ENCODE assay signal across 7 cellular contexts in genomic region chr14:36321004-36321381, GRCh38. TPM values are rescaled to one million over a fixed set of nuclear protein-coding genes. Genes with fewer than 3 reads are reported as not detected.
DNase-seq lines count a peak whose midpoint lies in the region; ATAC-seq and TF ChIP-seq lines count a peak whose summit lies in the region.
"Not testable (repeated sequence)": the region's sequence is repeated elsewhere in the genome, so short reads cannot be mapped to it uniquely, and the experiment has no call there.

No MANE protein-coding gene starts in this region.

- not testable (repeated sequence) for H4K20me1 ChIP-seq in Karpas-422 (ENCODE audit: insufficient read depth, low read depth, low read length)

- peak overlapping the region; percentile 89 for H3K4me3 ChIP-seq in GM12864 (ENCODE audit: low read depth, low read length)
- H3K4me3 ChIP-seq in Karpas-422 (ENCODE audit: low read length) = peak overlapping the region; percentile 89
- H3K4me3 ChIP-seq in gastroesophageal sphincter = peak overlapping the region; percentile 53 to 81
- H3K4me3 ChIP-seq in mononuclear cell (ENCODE audit: low read length) = peak overlapping the region; percentile 86
- H3K4me3 ChIP-seq in gastrocnemius medialis = peak overlapping the region; percentile 78 to 97 (median 80)

- intact Hi-C loops in MCF 10A (cut with micrococcal nuclease) = not testable (repeated sequence)
- intact Hi-C loops in gastrocnemius medialis (cut with DNase I; ENCODE audit: low total_unique reads) = loop anchor here (5.0 kb wide), 1 partner anchor 201 kb away; the partner anchor contains the start of gene NKX2-1

- not testable (repeated sequence) for H3K9me2 ChIP-seq in Karpas-422 (replicated peaks; ENCODE audit: insufficient read depth, low read length)

- POLR2A ChIA-PET in MCF 10A (lab: Yijun Ruan, JAX) = interaction anchor here (0.7 to 1.6 kb wide), 19 partner anchors 8 to 495 kb away, joined by 3 to 9 read pairs (median 4); partner anchors contain the start of gene BRMS1L

- ATAC-seq in gastroesophageal sphincter = not testable (repeated sequence)
- ATAC-seq in gastrocnemius medialis = peak in 1 of 2 donors; percentile 22

- in situ Hi-C loops in gastrocnemius medialis (cut with MboI; ENCODE audit: low sequenced_read_pairs in 4 of 4) = not testable (repeated sequence)

- 53 to 73% methylated on average over 7 of the region's 7 CpGs for WGBS in gastroesophageal sphincter (ENCODE audit: low coverage in 1 of 2), 2 donors

- peaks cover 13% of the 10 kb centered on the region for H3K27me3 Mint-ChIP-seq in MCF 10A (ENCODE audit: insufficient read depth, unreplicated experiment)

- H3K4me2 ChIP-seq in Karpas-422 (ENCODE audit: low read depth, low read length, poor library complexity, severe bottlenecking) = peak overlapping the region; percentile 79

- H3K27me3 ChIP-seq in Karpas-422 (ENCODE audit: low read length); gastrocnemius medialis: not testable (repeated sequence)
- H3K27me3 ChIP-seq in gastroesophageal sphincter (peaks cover 10% of the 10 kb centered on the region), mononuclear cell (ENCODE audit: insufficient read depth, low read length) (peaks cover 12% of the 10 kb centered on the region)

- not testable (repeated sequence) for H3K27ac ChIP-seq in Karpas-422 (ENCODE audit: low read length)
- H3K27ac ChIP-seq in gastroesophageal sphincter (peak overlapping the region in 1 of 4 donors; percentile 87), gastrocnemius medialis (peak overlapping the region in 3 of 4 donors; percentile 68 to 81 (median 77))

- H3K36me3 Mint-ChIP-seq in MCF 10A (ENCODE audit: insufficient read depth, unreplicated experiment) = not testable (repeated sequence)

- H3K79me2 ChIP-seq in Karpas-422 (ENCODE audit: low read length) = peaks cover 45% of the 10 kb centered on the region

- H2AFZ ChIP-seq in Karpas-422 (ENCODE audit: low read length) = peak overlapping the region; percentile 68

- not testable (repeated sequence) for H3K36me3 ChIP-seq in Karpas-422 (ENCODE audit: insufficient read depth, low read length); gastroesophageal sphincter; gastrocnemius medialis

- not testable (repeated sequence) for TF ChIP-seq CTCF in GM12864 (IDR thresholded peaks at IDR 0.05; ENCODE audit: low read depth, low read length, missing control alignments); MCF 10A (IDR thresholded peaks at IDR 0.05; ENCODE audit: unreplicated experiment); gastroesophageal sphincter (IDR thresholded peaks at IDR 0.05); gastrocnemius medialis (IDR thresholded peaks at IDR 0.05 in 4 of 5, conservative IDR thresholded peaks at IDR 0.05 in 1 of 5)

- not testable (repeated sequence) for TF ChIP-seq EP300 in gastroesophageal sphincter (IDR thresholded peaks at IDR 0.05)

- H3K4me1 ChIP-seq in Karpas-422 (ENCODE audit: low read length) = peaks cover 40% of the 10 kb centered on the region
- peaks cover 0 to 31% (median 0%) of the 10 kb centered on the region in 3 donors for H3K4me1 ChIP-seq in gastroesophageal sphincter
- peaks cover 12% of the 10 kb centered on the region for H3K4me1 ChIP-seq in mononuclear cell (ENCODE audit: insufficient read depth, low read length)
- peaks cover 17 to 19% of the 10 kb centered on the region in 2 donors for H3K4me1 ChIP-seq in gastrocnemius medialis

- BruUV-seq in MCF 10A (replicated peaks; lab: Mats Ljungman, UMichigan) = TSS peak; percentile 57

- peak overlapping the region; percentile 99 for H3K4me3 Mint-ChIP-seq in MCF 10A (ENCODE audit: unreplicated experiment)

- peak overlapping the region; percentile 89 for H3K9ac ChIP-seq in Karpas-422 (ENCODE audit: low read length)

- CTCF ChIA-PET in MCF 10A (lab: Yijun Ruan, JAX) = interaction anchor here (0.6 to 1.9 kb wide), 2 partner anchors 53 to 181 kb away, joined by 3 to 5 read pairs; no protein-coding TSS in a partner anchor

- not testable (repeated sequence) for DNase-seq in GM12864 (ENCODE audit: low read depth); Karpas-422; MCF 10A (ENCODE audit: unreplicated experiment); gastrocnemius medialis
- peak; percentile 2 for DNase-seq in activated CD4-positive, alpha-beta T cell treated with anti-CD3 and anti-CD28 coated beads for 48 hours

- not testable (repeated sequence) for H3K9me3 ChIP-seq in Karpas-422 (ENCODE audit: low read length); gastroesophageal sphincter; mononuclear cell (ENCODE audit: low read depth, low read length); gastrocnemius medialis

- H3K4me1 Mint-ChIP-seq in MCF 10A (ENCODE audit: insufficient read depth, unreplicated experiment) = not testable (repeated sequence)

- not testable (repeated sequence) for TF ChIP-seq POLR2A in gastroesophageal sphincter (IDR thresholded peaks at IDR 0.05); gastrocnemius medialis (IDR thresholded peaks at IDR 0.05)

- H3K9me3 Mint-ChIP-seq in MCF 10A (ENCODE audit: unreplicated experiment) = not testable (repeated sequence)

- H3K27ac Mint-ChIP-seq in MCF 10A (ENCODE audit: low read depth, unreplicated experiment) = peak overlapping the region; percentile 96

RNA-seq across cellular contexts. Expression of gene MBIP, which starts 0.6 kb away (rescaled TPM):
- total RNA-seq in Karpas-422 (2014; rRNA removed; shearing (Covaris generic); ENCODE audit: low replicate concordance) = 24.5 and 49.7 TPM in 2 replicates
- total RNA-seq in MCF 10A (2022) = 20.9 and 21.5 TPM in 2 replicates
- 10 to 100 TPM; 15.9 to 29.9 (median 18.6) TPM for total RNA-seq in gastroesophageal sphincter
- 27.9 TPM for total RNA-seq in mononuclear cell
- 1 to 10 TPM; 1.8 to 4.6 (median 3.5) TPM for total RNA-seq in gastrocnemius medialis
